Comparison of ENCODE assay signal across 9 cellular contexts in the genomic region with DNA sequence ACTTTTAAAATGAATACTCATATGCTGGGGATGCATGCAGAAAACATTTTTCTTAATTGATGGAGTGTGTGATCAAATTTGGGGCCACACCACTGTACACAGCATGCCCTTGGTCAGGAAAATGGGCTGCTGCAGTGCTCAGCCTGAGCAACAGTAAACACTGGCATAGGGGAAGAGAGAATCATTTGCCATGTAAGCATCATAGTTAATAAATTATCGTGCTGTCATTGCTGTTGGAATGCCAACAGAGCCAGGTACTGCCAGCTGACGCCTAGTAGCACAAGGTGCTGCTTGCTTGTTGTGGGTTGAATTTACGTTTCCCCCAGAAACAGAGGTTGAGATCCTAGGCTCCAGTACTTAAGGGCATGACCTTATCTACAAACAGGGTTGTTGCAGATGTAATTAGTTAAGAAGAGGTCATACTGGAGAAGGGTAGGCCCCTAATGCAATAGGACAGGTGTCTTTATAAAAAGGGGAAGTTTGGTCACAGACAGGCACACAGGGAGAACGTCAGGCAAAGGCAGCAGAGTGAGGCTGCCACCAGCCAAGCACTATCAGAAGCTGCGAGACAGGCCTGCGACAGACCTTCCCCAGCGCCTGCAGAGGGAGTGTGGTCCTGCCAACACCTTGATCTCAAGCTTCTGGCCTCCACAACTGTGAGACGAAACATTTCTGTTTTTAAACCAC. TPM values are rescaled to one million over a fixed set of nuclear protein-coding genes. Genes with fewer than 3 reads are reported as not detected.
DNase-seq lines count a peak whose midpoint lies in the region; ATAC-seq, FAIRE-seq and TF ChIP-seq lines count a peak whose summit lies in the region.
"Had no signal": no experiment of that assay in that cellular context is flagged by ENCODE, and none has a peak within 500 bp of the region (broad histone marks: within the 10 kb centered on the region; RNA-seq: fewer than 3 reads in every experiment).

No MANE protein-coding gene starts in this region.

- no peak overlapping the region for H3K27ac ChIP-seq in right cardiac atrium (ENCODE audit: low read length)

- intact Hi-C loops in right cardiac atrium (cut with DNase I) = no loop called here

- WGBS in right cardiac atrium = 66% methylated on average over 8 of the region's 8 CpGs

- H3K4me1 ChIP-seq in right cardiac atrium (ENCODE audit: control insufficient read depth, insufficient read depth, low read length) = peaks cover 3% of the 10 kb centered on the region

- ATAC-seq in GM18517 (IDR thresholded peaks at IDR 0.05; ENCODE audit: unreplicated experiment) (peak; percentile 83), GM21737 (IDR thresholded peaks at IDR 0.05; ENCODE audit: unreplicated experiment) (peak; percentile 73), HG03575 (IDR thresholded peaks at IDR 0.05; ENCODE audit: extremely low read depth, insufficient number of reproducible peaks, low FRiP score, unreplicated experiment) (peak; percentile 49), right cardiac atrium (peak; percentile 45 to 74)
- ATAC-seq: activated T-helper 17 cell treated with anti-CD3 and anti-CD28 coated beads, Interleukin-2, amount 50 U/mL, for 72 hours had no signal

- no peak for FAIRE-seq in H54 (lab: Jason Lieb, UNC)

- DNase-seq in right cardiac atrium (peak in 2 of 3 donors; percentile 62 to 66), H54 (ENCODE audit: insufficient read length, low spot score) (no peak), ureter (ENCODE audit: low spot score) (no peak), T-helper 2 cell (no peak)
- no peak for DNase-seq in activated CD4-positive, alpha-beta T cell treated with anti-CD3 and anti-CD28 coated beads for 4 hours

- H3K9me3 ChIP-seq in right cardiac atrium (ENCODE audit: control insufficient read depth, low read length) = no peaks in the 10 kb centered on the region

- no peaks in the 10 kb centered on the region for H3K27me3 ChIP-seq in right cardiac atrium (ENCODE audit: control insufficient read depth, insufficient read depth)

- TF ChIP-seq POLR2A in H54 (IDR thresholded peaks at IDR 0.05; ENCODE audit: low read depth, low read length) = no peak

- no peak overlapping the region for H3K4me3 ChIP-seq in right cardiac atrium (ENCODE audit: low read length)

RNA-seq across cellular contexts. Expression of a gene that starts 25.3 kb away (rescaled TPM):
- total RNA-seq in right cardiac atrium (10 to 100 TPM; 49.3 to 77.0 (median 61.5) TPM), ureter (209 TPM)
- polyA plus RNA-seq in right cardiac atrium = 43.2 TPM

Comparison
In these comparisons a context has a peak if more than half of its experiments do, and no peak if none do; other contexts are left out.
1. DNase-seq: peak in right cardiac atrium (2 of 3); none in H54 (single experiment), ureter (single experiment), activated CD4-positive, alpha-beta T cell treated with anti-CD3 and anti-CD28 coated beads for 4 hours (0 of 2) and T-helper 2 cell (0 of 5).
2. Peak in every context shown above with its lines, with median percentiles within 50 percentile points of each other: ATAC-seq.